ENCODE assay signal across 8 cellular contexts in genomic region chr12:49537231-49537708, GRCh38. TPM values are rescaled to one million over a fixed set of nuclear protein-coding genes. Genes with fewer than 3 reads are reported as not detected.
DNase-seq lines count a peak whose midpoint lies in the region; ATAC-seq and TF ChIP-seq lines count a peak whose summit lies in the region.

No MANE protein-coding gene starts in this region.

- H3K27me3 Mint-ChIP-seq in T-helper 2 cell treated with Interferon-gamma antibody and Interleukin-4, amounts not matched to agents 5 μg/mL and 100 μg/mL, for 36 hours (ENCODE audit: low read depth): peaks cover 55% of the 10 kb centered on the region
- H3K27me3 Mint-ChIP-seq in T-helper 17 cell: no peaks in the 10 kb centered on the region
- peaks cover 26 to 38% of the 10 kb centered on the region in 2 donors for H3K27me3 Mint-ChIP-seq in stimulated activated naive B cell treated with anti-CD40 and anti-IgM and Interleukin-4, amounts not matched to agents 10 μg/mL and 1 μg/mL and 100 μg/mL, for 72 hours

- TF ChIP-seq CTCF in RWPE1 (conservative IDR thresholded peaks at IDR 0.05; ENCODE audit: low read depth): no peak

- no peaks in the 10 kb centered on the region for H3K36me3 ChIP-seq in iPS DF 6.9 (ENCODE audit: control insufficient read depth, insufficient read depth, low read length)

- peak overlapping the region; percentile 77 for H3K4me3 Mint-ChIP-seq in T-helper 2 cell treated with Interferon-gamma antibody and Interleukin-4, amounts not matched to agents 5 μg/mL and 100 μg/mL, for 36 hours
- H3K4me3 Mint-ChIP-seq in T-helper 17 cell: peak overlapping the region; percentile 85
- peak overlapping the region; percentile 84 to 85 for H3K4me3 Mint-ChIP-seq in stimulated activated naive B cell treated with anti-CD40 and anti-IgM and Interleukin-4, amounts not matched to agents 10 μg/mL and 1 μg/mL and 100 μg/mL, for 72 hours

- H3K36me3 Mint-ChIP-seq in T-helper 2 cell treated with Interferon-gamma antibody and Interleukin-4, amounts not matched to agents 5 μg/mL and 100 μg/mL, for 36 hours (ENCODE audit: low read depth): no peaks in the 10 kb centered on the region
- H3K36me3 Mint-ChIP-seq in T-helper 17 cell (ENCODE audit: low read depth): no peaks in the 10 kb centered on the region
- H3K36me3 Mint-ChIP-seq in stimulated activated naive B cell treated with anti-CD40 and anti-IgM and Interleukin-4, amounts not matched to agents 10 μg/mL and 1 μg/mL and 100 μg/mL, for 72 hours: peaks cover 0 to 2% of the 10 kb centered on the region in 2 donors

- no peaks in the 10 kb centered on the region for H3K9me3 ChIP-seq in T-helper 17 cell (ENCODE audit: control insufficient read depth, low read length, poor library complexity, severe bottlenecking)
- no peaks in the 10 kb centered on the region for H3K9me3 ChIP-seq in iPS DF 6.9 (ENCODE audit: control insufficient read depth, insufficient read depth, low read length)

- peaks cover 15% of the 10 kb centered on the region for H3K4me1 Mint-ChIP-seq in T-helper 2 cell treated with Interferon-gamma antibody and Interleukin-4, amounts not matched to agents 5 μg/mL and 100 μg/mL, for 36 hours (ENCODE audit: low read depth)
- H3K4me1 Mint-ChIP-seq in T-helper 17 cell: peaks cover 20% of the 10 kb centered on the region
- H3K4me1 Mint-ChIP-seq in stimulated activated naive B cell treated with anti-CD40 and anti-IgM and Interleukin-4, amounts not matched to agents 10 μg/mL and 1 μg/mL and 100 μg/mL, for 72 hours: peaks cover 27 to 58% of the 10 kb centered on the region in 2 donors

- no peak for ATAC-seq in T-helper 17 cell
- no peak for ATAC-seq in stimulated activated naive B cell treated with anti-CD40 and anti-IgM and Interleukin-4, amounts not matched to agents 10 μg/mL and 1 μg/mL and 100 μg/mL, for 72 hours (replicated peaks)

- no peaks in the 10 kb centered on the region for H3K9me3 Mint-ChIP-seq in T-helper 2 cell treated with Interferon-gamma antibody and Interleukin-4, amounts not matched to agents 5 μg/mL and 100 μg/mL, for 36 hours
- H3K9me3 Mint-ChIP-seq in stimulated activated naive B cell treated with anti-CD40 and anti-IgM and Interleukin-4, amounts not matched to agents 10 μg/mL and 1 μg/mL and 100 μg/mL, for 72 hours: no peaks in the 10 kb centered on the region

- peaks cover 3% of the 10 kb centered on the region; the same call in 1 of the 2 replicates for H3K4me1 ChIP-seq in iPS DF 6.9 (ENCODE audit: control insufficient read depth, insufficient read depth, low read length)

- WGBS in iPS DF 6.9 (ENCODE audit: insufficient coverage, insufficient read length): no CpG with 5 or more reads among the region's 10 CpGs

- POLR2A ChIA-PET in RWPE1 (lab: Yijun Ruan, JAX; ENCODE audit: low non-redundant PET): no interaction called here

- H3K27ac ChIP-seq in iPS DF 6.9 (ENCODE audit: low read length) (no peak overlapping the region), RWPE1 (no peak overlapping the region)

- peak overlapping the region; percentile 13; the same call in 1 of the 2 replicates for H3K4me3 ChIP-seq in iPS DF 6.9 (ENCODE audit: low read length)

- CTCF ChIA-PET in RWPE1 (lab: Yijun Ruan, JAX): interaction anchor here (0.6 to 0.7 kb wide), 2 partner anchors 20 to 472 kb away, joined by 5 to 7 read pairs; no protein-coding TSS in a partner anchor

- no peak for DNase-seq in T-helper 2 cell treated with Interferon-gamma antibody and Interleukin-4, amounts not matched to agents 5 μg/mL and 100 μg/mL, for 36 hours (ENCODE audit: low spot score)
- DNase-seq in T-helper 2 cell (no peak), T-helper 17 cell (no peak), iPS DF 6.9 (ENCODE audit: low read depth, low spot score) (no peak), RWPE1 (ENCODE audit: low spot score) (no peak), OCI-M2 (lab: John Stamatoyannopoulos, UW; ENCODE audit: unreplicated experiment) (no peak), epidermal melanocyte (ENCODE audit: insufficient read length, low spot score) (no peak)
- no peak for DNase-seq in stimulated activated naive B cell treated with anti-CD40 and anti-IgM and Interleukin-4, amounts not matched to agents 10 μg/mL and 1 μg/mL and 100 μg/mL, for 72 hours

- H3K27ac Mint-ChIP-seq in T-helper 2 cell treated with Interferon-gamma antibody and Interleukin-4, amounts not matched to agents 5 μg/mL and 100 μg/mL, for 36 hours: no peak overlapping the region
- H3K27ac Mint-ChIP-seq in T-helper 17 cell: no peak overlapping the region
- no peak overlapping the region for H3K27ac Mint-ChIP-seq in stimulated activated naive B cell treated with anti-CD40 and anti-IgM and Interleukin-4, amounts not matched to agents 10 μg/mL and 1 μg/mL and 100 μg/mL, for 72 hours

- peaks cover 54% of the 10 kb centered on the region for H3K27me3 ChIP-seq in iPS DF 6.9 (ENCODE audit: control insufficient read depth, insufficient read depth, low read length)

RNA-seq across cellular contexts. Expression of gene KCNH3, which starts 1.6 kb away (rescaled TPM):
- 1 to 10 TPM; 2.7 to 3.1 TPM for total RNA-seq in T-helper 17 cell

RNA-seq across cellular contexts. Expression of gene MCRS1, which starts 30.7 kb away (rescaled TPM):
- total RNA-seq in T-helper 17 cell: 10 to 100 TPM; 78.0 to 92.2 TPM
